Comparison of ENCODE assay signal across 8 cellular contexts in genomic region chr17:78351449-78352006, GRCh38. TPM values are rescaled to one million over a fixed set of nuclear protein-coding genes. Genes with fewer than 3 reads are reported as not detected.
DNase-seq lines count a peak whose midpoint lies in the region; ATAC-seq and TF ChIP-seq lines count a peak whose summit lies in the region.

No MANE protein-coding gene starts in this region.

- intact Hi-C loops in CD4-positive, alpha-beta T cell (cut with DNase I, micrococcal nuclease): no loop called here

- 0 out of 2 replicates have a peak overlapping the region, but pooled peaks have one; percentile 9 for H3K9ac ChIP-seq in OCI-LY3 (ENCODE audit: low read length)

- H4K20me1 ChIP-seq in OCI-LY3 (ENCODE audit: insufficient read depth, low read length): peaks cover 25% of the 10 kb centered on the region

- CTCF ChIA-PET in CD4-positive, alpha-beta T cell (lab: Charles Lee): no interaction called here

- H3K36me3 Mint-ChIP-seq in CD4-positive, alpha-beta T cell (ENCODE audit: low read depth): peaks cover 14% of the 10 kb centered on the region

- peaks cover 25% of the 10 kb centered on the region for H3K36me3 ChIP-seq in OCI-LY3 (replicated peaks; ENCODE audit: low read depth, low read length)
- H3K36me3 ChIP-seq in urinary bladder (ENCODE audit: insufficient read depth): no peaks in the 10 kb centered on the region

- H3K27ac Mint-ChIP-seq in CD4-positive, alpha-beta T cell: peak overlapping the region; percentile 83

- H3K9me3 Mint-ChIP-seq in CD4-positive, alpha-beta T cell: no peaks in the 10 kb centered on the region

- peak overlapping the region; percentile 38 for H3K4me3 Mint-ChIP-seq in CD4-positive, alpha-beta T cell

- no peaks in the 10 kb centered on the region for H3K27me3 ChIP-seq in CD4-positive, alpha-beta T cell (ENCODE audit: control insufficient read depth, insufficient read depth, low read length)
- peaks cover 8% of the 10 kb centered on the region; the same call in 1 of the 2 replicates for H3K27me3 ChIP-seq in OCI-LY3 (ENCODE audit: low read depth, low read length)

- no peak overlapping the region for H3K27ac ChIP-seq in CD4-positive, alpha-beta T cell (ENCODE audit: low read depth, low read length)
- H3K27ac ChIP-seq in OCI-LY3 (ENCODE audit: low read length): 0 out of 2 replicates have a peak overlapping the region, but pooled peaks have one; percentile 3
- peak overlapping the region; percentile 86 for H3K27ac ChIP-seq in urinary bladder (ENCODE audit: low read depth)

- H3K4me1 Mint-ChIP-seq in CD4-positive, alpha-beta T cell (ENCODE audit: low read depth): peaks cover 86% of the 10 kb centered on the region

- H3K4me3 ChIP-seq in OCI-LY3 (ENCODE audit: low read length) (no peak overlapping the region), epithelial cell of proximal tubule (ENCODE audit: low read depth, low read length) (peak overlapping the region; percentile 4), urinary bladder (ENCODE audit: low read depth, low read length) (no peak overlapping the region)

- 12% methylated on average over 16 of the region's 16 CpGs for WGBS in urinary bladder

- peak overlapping the region; percentile 85 for H3K4me2 ChIP-seq in OCI-LY3 (ENCODE audit: low read length)

- POLR2A ChIA-PET in CD4-positive, alpha-beta T cell (lab: Charles Lee): interaction anchor here (1.0 kb wide), 1 partner anchor 38 kb away, joined by 3 read pairs; no protein-coding TSS in a partner anchor

- no peak overlapping the region for H2AFZ ChIP-seq in OCI-LY3 (ENCODE audit: low read depth, low read length)

- peaks cover 15% of the 10 kb centered on the region for H3K79me2 ChIP-seq in OCI-LY3 (ENCODE audit: low read length)

- no peaks in the 10 kb centered on the region for H3K9me3 ChIP-seq in CD4-positive, alpha-beta T cell (ENCODE audit: control insufficient read depth, low read length)
- no peaks in the 10 kb centered on the region for H3K9me3 ChIP-seq in OCI-LY3 (ENCODE audit: insufficient read depth, low read length)

- no peaks in the 10 kb centered on the region for H3K27me3 Mint-ChIP-seq in CD4-positive, alpha-beta T cell

- ATAC-seq in CD4-positive, alpha-beta T cell (ENCODE audit: poor library complexity): no peak
- no peak for ATAC-seq in HG02885 (IDR thresholded peaks at IDR 0.05; ENCODE audit: poor library complexity, unreplicated experiment)

- no peak for TF ChIP-seq CTCF in CD4-positive, alpha-beta T cell (IDR thresholded peaks at IDR 0.05)
- no peak for TF ChIP-seq CTCF in OCI-LY3 (IDR thresholded peaks at IDR 0.05; ENCODE audit: low read depth, low read length)
- TF ChIP-seq CTCF in epithelial cell of proximal tubule (conservative IDR thresholded peaks at IDR 0.05; ENCODE audit: low read depth, low read length): peak; percentile 5

- H3K4me1 ChIP-seq in OCI-LY3 (ENCODE audit: low read length): peaks cover 75% of the 10 kb centered on the region
- H3K4me1 ChIP-seq in urinary bladder (ENCODE audit: insufficient read depth): no peaks in the 10 kb centered on the region

- DNase-seq in CD4-positive, alpha-beta T cell: no peak
- DNase-seq in epithelial cell of proximal tubule (ENCODE audit: low read depth) (no peak), middle frontal gyrus (ENCODE audit: extremely low spot score, low spot score) (peak; percentile 56), NOMO-1 treated with dmso at 0.1 percent for 144 hours (lab: John Stamatoyannopoulos, UW; ENCODE audit: unreplicated experiment) (no peak)
- no peak for DNase-seq in central memory CD4-positive, alpha-beta T cell

RNA-seq across cellular contexts. Expression of gene SOCS3, which starts 8.3 kb away (rescaled TPM):
- total RNA-seq in CD4-positive, alpha-beta T cell: 100 to 1,000 TPM; 414 to 427 TPM
- total RNA-seq in epithelial cell of proximal tubule (42.8 and 69.2 TPM in 2 replicates), urinary bladder (16.5 TPM)
- 152 TPM for polyA plus RNA-seq in urinary bladder

RNA-seq across cellular contexts. Expression of gene PGS1, which starts 26.9 kb away (rescaled TPM):
- total RNA-seq in CD4-positive, alpha-beta T cell: 10 to 100 TPM; 40.9 to 45.3 TPM
- total RNA-seq in epithelial cell of proximal tubule (28.7 and 40.6 TPM in 2 replicates), urinary bladder (33.7 TPM)
- polyA plus RNA-seq in urinary bladder: 44.0 TPM
